In the genomic region with DNA sequence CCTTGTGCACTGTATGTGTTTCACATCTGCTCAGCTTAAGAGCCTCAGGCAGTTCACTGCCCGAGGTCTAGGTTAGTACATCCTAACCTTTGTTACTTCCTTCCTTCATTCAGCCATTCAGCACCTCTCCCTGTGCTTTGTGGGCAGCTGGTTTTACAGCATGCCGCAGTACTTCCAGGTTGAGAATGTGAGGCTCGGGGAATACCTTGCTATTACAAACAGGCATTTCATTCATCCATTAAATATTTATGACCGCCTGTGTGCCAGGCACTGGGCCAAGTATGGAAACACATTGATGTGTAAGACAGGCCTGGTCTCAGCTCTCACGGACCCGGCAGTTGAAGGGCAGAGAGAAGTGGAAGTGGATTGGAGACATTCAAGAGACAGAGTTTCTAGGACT, we compare ENCODE assay signal across 11 cellular contexts.
DNase-seq lines count a peak whose midpoint lies in the region; ATAC-seq and TF ChIP-seq lines count a peak whose summit lies in the region.
"Had no signal": no experiment of that assay in that cellular context is flagged by ENCODE, and none has a peak within 500 bp of the region (broad histone marks: within the 10 kb centered on the region; RNA-seq: fewer than 3 reads in every experiment).

No MANE protein-coding gene starts in this region.

- peak overlapping the region; percentile 48 for H3K27ac ChIP-seq in VCaP

- H3K36me3 Mint-ChIP-seq in activated naive CD8-positive, alpha-beta T cell: peaks cover 5% of the 10 kb centered on the region
- H3K36me3 Mint-ChIP-seq in activated naive CD8-positive, alpha-beta T cell treated with anti-CD3 and anti-CD28 coated beads for 36 hours: peaks cover 23% of the 10 kb centered on the region

- TF ChIP-seq CTCF in VCaP (conservative IDR thresholded peaks at IDR 0.05) (no peak), fibroblast of mammary gland (conservative IDR thresholded peaks at IDR 0.05; ENCODE audit: control insufficient read depth, insufficient read depth, low read depth, low read length) (no peak)

- no peak for DNase-seq in activated naive CD8-positive, alpha-beta T cell treated with anti-CD3 and anti-CD28 coated beads for 36 hours
- DNase-seq in fibroblast of mammary gland (ENCODE audit: low read depth) (peak; percentile 15), NCI-H774 (lab: John Stamatoyannopoulos, UW) (no peak), KBM-7 (no peak)
- DNase-seq: activated naive CD8-positive, alpha-beta T cell treated with anti-CD3 and anti-CD28 coated beads, Interleukin-2, amount 50 U/mL, for 24 hours; stimulated activated CD4-positive, alpha-beta T cell treated with anti-CD3 and anti-CD28 coated beads, Interleukin-12 subunit alpha, Interleukin-12 subunit beta, amount 100 ng/mL, for 4 hours had no signal

- H3K4me1 Mint-ChIP-seq in activated naive CD8-positive, alpha-beta T cell (ENCODE audit: low read depth): peaks cover 60% of the 10 kb centered on the region
- peaks cover 48% of the 10 kb centered on the region for H3K4me1 Mint-ChIP-seq in activated naive CD8-positive, alpha-beta T cell treated with anti-CD3 and anti-CD28 coated beads for 36 hours

- no peak overlapping the region for H3K4me3 ChIP-seq in fibroblast of mammary gland (ENCODE audit: control insufficient read depth, low read depth, low read length)

- in situ Hi-C loops in KBM-7 (cut with MboI; ENCODE audit: low pct_unique_long_range_greater_than_20kb, low sequenced_read_pairs): no loop called here

- ATAC-seq in HG03354 (IDR thresholded peaks at IDR 0.05; ENCODE audit: poor library complexity, severe bottlenecking, unreplicated experiment): no peak
- no peak for ATAC-seq in GM18520 (IDR thresholded peaks at IDR 0.05; ENCODE audit: unreplicated experiment)
- ATAC-seq: activated naive CD8-positive, alpha-beta T cell treated with anti-CD3 and anti-CD28 coated beads, Interleukin-2, amount 50 U/mL, for 24 hours had no signal

- H3K27me3 Mint-ChIP-seq in activated naive CD8-positive, alpha-beta T cell: no peaks in the 10 kb centered on the region
- H3K27me3 Mint-ChIP-seq in activated naive CD8-positive, alpha-beta T cell treated with anti-CD3 and anti-CD28 coated beads for 36 hours: no peaks in the 10 kb centered on the region
- H3K27me3 Mint-ChIP-seq: activated naive CD8-positive, alpha-beta T cell treated with anti-CD3 and anti-CD28 coated beads, Interleukin-2, amount 50 U/mL, for 24 hours had no signal

- peak overlapping the region; percentile 41 for H3K27ac Mint-ChIP-seq in activated naive CD8-positive, alpha-beta T cell
- no peak overlapping the region for H3K27ac Mint-ChIP-seq in activated naive CD8-positive, alpha-beta T cell treated with anti-CD3 and anti-CD28 coated beads for 36 hours
- H3K27ac Mint-ChIP-seq: activated naive CD8-positive, alpha-beta T cell treated with anti-CD3 and anti-CD28 coated beads, Interleukin-2, amount 50 U/mL, for 24 hours; nephron had no signal

- no peaks in the 10 kb centered on the region for H3K9me3 Mint-ChIP-seq in activated naive CD8-positive, alpha-beta T cell (ENCODE audit: low read depth)
- no peaks in the 10 kb centered on the region for H3K9me3 Mint-ChIP-seq in activated naive CD8-positive, alpha-beta T cell treated with anti-CD3 and anti-CD28 coated beads for 36 hours
- H3K9me3 Mint-ChIP-seq: activated naive CD8-positive, alpha-beta T cell treated with anti-CD3 and anti-CD28 coated beads, Interleukin-2, amount 50 U/mL, for 24 hours; nephron had no signal

- no peak overlapping the region for H3K4me3 Mint-ChIP-seq in activated naive CD8-positive, alpha-beta T cell
- no peak overlapping the region for H3K4me3 Mint-ChIP-seq in activated naive CD8-positive, alpha-beta T cell treated with anti-CD3 and anti-CD28 coated beads for 36 hours
- H3K4me3 Mint-ChIP-seq: activated naive CD8-positive, alpha-beta T cell treated with anti-CD3 and anti-CD28 coated beads, Interleukin-2, amount 50 U/mL, for 24 hours; nephron had no signal
